In the genomic region with DNA sequence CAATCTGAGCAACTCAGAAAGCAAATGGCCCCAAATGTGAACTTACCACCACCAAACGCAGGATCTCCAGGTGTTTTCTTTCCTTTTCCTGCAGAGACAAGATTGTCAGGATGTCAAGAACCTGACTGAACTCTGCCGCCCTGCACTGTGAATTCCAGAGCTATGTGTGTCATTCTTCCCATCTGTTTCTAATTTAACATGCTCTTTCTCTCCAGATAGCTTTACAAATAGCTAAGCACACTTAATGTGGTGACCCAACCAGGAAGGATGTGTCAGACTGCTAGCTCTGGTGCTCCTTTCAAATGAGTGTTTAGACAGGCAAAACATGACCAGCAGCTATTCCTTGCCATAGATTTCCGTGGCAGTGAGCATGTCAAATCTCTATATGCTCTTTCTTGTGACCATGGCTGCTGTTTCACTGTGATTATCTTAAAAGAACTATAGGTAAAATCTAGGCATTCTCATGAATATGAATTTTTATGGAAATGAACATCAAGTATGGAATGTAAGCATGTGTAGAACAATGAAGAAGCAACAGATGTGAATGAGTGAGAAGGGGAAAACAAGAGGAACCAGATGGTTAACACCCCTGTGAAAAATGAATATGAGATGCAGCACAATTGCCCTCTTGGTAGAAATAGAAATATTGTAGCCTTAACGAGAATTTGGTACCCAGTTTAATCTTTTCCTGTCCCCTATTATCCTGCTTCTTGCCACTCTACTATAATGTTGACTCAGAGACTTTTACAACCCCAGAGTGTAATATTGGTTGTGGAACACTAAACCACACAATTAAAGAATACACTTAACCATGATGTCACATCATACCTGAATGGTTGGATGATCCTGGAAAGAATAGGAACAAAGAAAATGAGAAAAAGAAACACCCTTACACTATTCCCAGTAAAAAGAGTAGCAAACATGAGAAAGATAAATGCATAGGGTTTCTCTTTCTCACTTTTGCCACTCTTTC, we compare ENCODE assay signal across 1 cellular context.
TF ChIP-seq lines count a peak whose summit lies in the region.

No MANE protein-coding gene starts in this region.

TF ChIP-seq in IMR-90, 13 proteins besides CTCF, POLR2A, EP300 and RAD21:
- TF ChIP-seq RCOR1 (IDR thresholded peaks at IDR 0.05; ENCODE audit: insufficient replicate concordance, low read length) (peak; percentile 72), FOS (IDR thresholded peaks at IDR 0.05; ENCODE audit: low read depth, low read length) (0 out of 2 replicates have a peak, but pooled peaks have one; percentile 4), MXI1 (IDR thresholded peaks at IDR 0.05; ENCODE audit: borderline replicate concordance, low read depth, low read length) (no peak), NFE2L2 (IDR thresholded peaks at IDR 0.05; ENCODE audit: low read depth, low read length) (no peak), MAFK (IDR thresholded peaks at IDR 0.05; ENCODE audit: low read depth, low read length) (peak; percentile 6; the same call in 1 of the 2 replicates), CEBPB (IDR thresholded peaks at IDR 0.05; ENCODE audit: low read depth, low read length) (peak; percentile 31; the same call in 1 of the 2 replicates), SMC3 (IDR thresholded peaks at IDR 0.05; ENCODE audit: low read depth, low read length) (no peak), CHD1 (IDR thresholded peaks at IDR 0.05; ENCODE audit: low read depth, low read length) (no peak), MAZ (IDR thresholded peaks at IDR 0.05; ENCODE audit: borderline replicate concordance, low read depth, low read length) (0 out of 2 replicates have a peak, but pooled peaks have one; percentile 15), RFX5 (IDR thresholded peaks at IDR 0.05; ENCODE audit: low read depth, low read length) (no peak), BHLHE40 (IDR thresholded peaks at IDR 0.05; ENCODE audit: low read depth, low read length) (peak; percentile 47)
- TF ChIP-seq, protein P1, sequence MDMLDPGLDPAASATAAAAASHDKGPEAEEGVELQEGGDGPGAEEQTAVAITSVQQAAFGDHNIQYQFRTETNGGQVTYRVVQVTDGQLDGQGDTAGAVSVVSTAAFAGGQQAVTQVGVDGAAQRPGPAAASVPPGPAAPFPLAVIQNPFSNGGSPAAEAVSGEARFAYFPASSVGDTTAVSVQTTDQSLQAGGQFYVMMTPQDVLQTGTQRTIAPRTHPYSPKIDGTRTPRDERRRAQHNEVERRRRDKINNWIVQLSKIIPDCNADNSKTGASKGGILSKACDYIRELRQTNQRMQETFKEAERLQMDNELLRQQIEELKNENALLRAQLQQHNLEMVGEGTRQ (IDR thresholded peaks at IDR 0.05; ENCODE audit: low read depth, low read length) = no peak
- TF ChIP-seq, protein P2, sequence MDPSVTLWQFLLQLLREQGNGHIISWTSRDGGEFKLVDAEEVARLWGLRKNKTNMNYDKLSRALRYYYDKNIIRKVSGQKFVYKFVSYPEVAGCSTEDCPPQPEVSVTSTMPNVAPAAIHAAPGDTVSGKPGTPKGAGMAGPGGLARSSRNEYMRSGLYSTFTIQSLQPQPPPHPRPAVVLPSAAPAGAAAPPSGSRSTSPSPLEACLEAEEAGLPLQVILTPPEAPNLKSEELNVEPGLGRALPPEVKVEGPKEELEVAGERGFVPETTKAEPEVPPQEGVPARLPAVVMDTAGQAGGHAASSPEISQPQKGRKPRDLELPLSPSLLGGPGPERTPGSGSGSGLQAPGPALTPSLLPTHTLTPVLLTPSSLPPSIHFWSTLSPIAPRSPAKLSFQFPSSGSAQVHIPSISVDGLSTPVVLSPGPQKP (IDR thresholded peaks at IDR 0.05; ENCODE audit: borderline replicate concordance, low read depth, low read length) = no peak
